ENCODE assay signal across 24 cellular contexts in genomic region chr3:188370081-188370830, GRCh38.
A peak's percentile ranks its signal among the peaks of the same experiment; 100 is the strongest.
DNase-seq lines count a peak whose midpoint lies in the region; ATAC-seq and TF ChIP-seq lines count a peak whose summit lies in the region.
"Had no signal": no experiment of that assay in that cellular context is flagged by ENCODE, and none has a peak within 500 bp of the region (broad histone marks: within the 10 kb centered on the region; RNA-seq: fewer than 3 reads in every experiment).

No MANE protein-coding gene starts in this region.

- CTCF ChIA-PET in MCF 10A (lab: Yijun Ruan, JAX), result interaction anchor here (0.6 to 0.7 kb wide), 2 partner anchors 11 to 690 kb away, joined by 3 read pairs; no protein-coding TSS in a partner anchor

- no peak for TF ChIP-seq POLR2A in breast epithelium (IDR thresholded peaks at IDR 0.05)

- ATAC-seq in foreskin keratinocyte (peak; percentile 75), GM18498 (IDR thresholded peaks at IDR 0.05; ENCODE audit: unreplicated experiment) (no peak)
- peak; percentile 53 to 73 for ATAC-seq in stimulated activated naive B cell treated with anti-CD40 and anti-IgM and Interleukin-4, amounts not matched to agents 10 μg/mL and 1 μg/mL and 100 μg/mL, for 72 hours (replicated peaks)
- ATAC-seq: naive thymus-derived CD4-positive, alpha-beta T cell; Right ventricle myocardium inferior; T-cell had no signal

- intact Hi-C loops in MCF 10A (cut with micrococcal nuclease), result no loop called here
- intact Hi-C loops in breast epithelium (cut with DNase I; ENCODE audit: low total_unique reads), result no loop called here

- no peaks in the 10 kb centered on the region for H3K27me3 ChIP-seq in breast epithelium
- H3K27me3 ChIP-seq in WERI-Rb-1 (ENCODE audit: insufficient read depth, low read depth, severe bottlenecking), result no peaks in the 10 kb centered on the region
- no peaks in the 10 kb centered on the region for H3K27me3 ChIP-seq in foreskin keratinocyte
- H3K27me3 ChIP-seq: tibial nerve had no signal

- H3K4me3 ChIP-seq in breast epithelium, result no peak overlapping the region
- no peak overlapping the region for H3K4me3 ChIP-seq in WERI-Rb-1 (ENCODE audit: low read depth, low read length)
- H3K4me3 ChIP-seq: skin epidermis, tibial nerve had no signal

- H3K4me1 ChIP-seq in breast epithelium (no peaks in the 10 kb centered on the region), foreskin keratinocyte (peaks cover 4% of the 10 kb centered on the region)
- H3K4me1 ChIP-seq: parathyroid adenoma had no signal

- peaks cover 6% of the 10 kb centered on the region for H3K36me3 Mint-ChIP-seq in MCF 10A (ENCODE audit: insufficient read depth, unreplicated experiment)
- peaks cover 1 to 11% of the 10 kb centered on the region in 2 donors for H3K36me3 Mint-ChIP-seq in stimulated activated naive B cell treated with anti-CD40 and anti-IgM and Interleukin-4, amounts not matched to agents 10 μg/mL and 1 μg/mL and 100 μg/mL, for 72 hours

- no peak overlapping the region for H3K27ac Mint-ChIP-seq in MCF 10A (ENCODE audit: low read depth, unreplicated experiment)
- peak overlapping the region; percentile 37 for H3K27ac Mint-ChIP-seq in stimulated activated naive B cell treated with anti-CD40 and anti-IgM and Interleukin-4, amounts not matched to agents 10 μg/mL and 1 μg/mL and 100 μg/mL, for 72 hours
- H3K27ac Mint-ChIP-seq: CD4-positive, alpha-beta T cell; naive thymus-derived CD4-positive, alpha-beta T cell; T-cell had no signal

- TF ChIP-seq CTCF in MCF 10A (IDR thresholded peaks at IDR 0.05; ENCODE audit: unreplicated experiment), result no peak
- TF ChIP-seq CTCF in breast epithelium (IDR thresholded peaks at IDR 0.05), result no peak
- TF ChIP-seq CTCF in WERI-Rb-1 (IDR thresholded peaks at IDR 0.05; ENCODE audit: low read depth, low read length), result 0 out of 2 replicates have a peak, but pooled peaks have one; percentile 22
- peak; percentile 25 for TF ChIP-seq CTCF in foreskin keratinocyte (conservative IDR thresholded peaks at IDR 0.05)

- POLR2A ChIA-PET in MCF 10A (lab: Yijun Ruan, JAX), result interaction anchor here (0.6 kb wide), 1 partner anchor 225 kb away, joined by 3 read pairs; no protein-coding TSS in a partner anchor

- H3K9me3 Mint-ChIP-seq in MCF 10A (ENCODE audit: unreplicated experiment), result no peaks in the 10 kb centered on the region
- peaks cover 0 to 2% of the 10 kb centered on the region in 2 donors for H3K9me3 Mint-ChIP-seq in stimulated activated naive B cell treated with anti-CD40 and anti-IgM and Interleukin-4, amounts not matched to agents 10 μg/mL and 1 μg/mL and 100 μg/mL, for 72 hours
- H3K9me3 Mint-ChIP-seq: CD4-positive, alpha-beta T cell; T-cell had no signal

- H3K27me3 Mint-ChIP-seq in MCF 10A (ENCODE audit: insufficient read depth, unreplicated experiment), result no peaks in the 10 kb centered on the region
- no peaks in the 10 kb centered on the region for H3K27me3 Mint-ChIP-seq in stimulated activated naive B cell treated with anti-CD40 and anti-IgM and Interleukin-4, amounts not matched to agents 10 μg/mL and 1 μg/mL and 100 μg/mL, for 72 hours
- H3K27me3 Mint-ChIP-seq: CD4-positive, alpha-beta T cell; naive thymus-derived CD4-positive, alpha-beta T cell; T-cell had no signal

- H3K4me3 Mint-ChIP-seq in MCF 10A (ENCODE audit: unreplicated experiment), result no peak overlapping the region
- H3K4me3 Mint-ChIP-seq in stimulated activated naive B cell treated with anti-CD40 and anti-IgM and Interleukin-4, amounts not matched to agents 10 μg/mL and 1 μg/mL and 100 μg/mL, for 72 hours, result no peak overlapping the region
- H3K4me3 Mint-ChIP-seq: CD4-positive, alpha-beta T cell; naive thymus-derived CD4-positive, alpha-beta T cell; T-cell had no signal

- H3K4me1 Mint-ChIP-seq in MCF 10A (ENCODE audit: insufficient read depth, unreplicated experiment), result no peaks in the 10 kb centered on the region
- H3K4me1 Mint-ChIP-seq in stimulated activated naive B cell treated with anti-CD40 and anti-IgM and Interleukin-4, amounts not matched to agents 10 μg/mL and 1 μg/mL and 100 μg/mL, for 72 hours, result peaks cover 22 to 42% of the 10 kb centered on the region in 2 donors

- DNase-seq in MCF 10A (ENCODE audit: unreplicated experiment) (peak; percentile 30), breast epithelium (ENCODE audit: low spot score in 2 of 2) (no peak), WERI-Rb-1 (no peak), foreskin keratinocyte (peak in 1 of 2 donors; percentile 54), NCI-H2081 (lab: John Stamatoyannopoulos, UW) (no peak), NCI-H1105 treated with DMSO at 0.1 percent for 48 hours (lab: John Stamatoyannopoulos, UW) (no peak)
- no peak for DNase-seq in stimulated activated naive B cell treated with anti-CD40 and anti-IgM and Interleukin-4, amounts not matched to agents 10 μg/mL and 1 μg/mL and 100 μg/mL, for 72 hours
- DNase-seq: CD4-positive, alpha-beta T cell; DMS79; effector CD4-positive, alpha-beta T cell; H7; hippocampal formation; kidney; mesenchymal stem cell; naive thymus-derived CD4-positive, alpha-beta T cell; NCI-H2029; NCI-H446 treated with DMSO at 0.1 percent for 48 hours; stimulated activated naive CD4-positive, alpha-beta T cell; T-cell had no signal

- H3K36me3 ChIP-seq in breast epithelium, result no peaks in the 10 kb centered on the region
- H3K36me3 ChIP-seq in WERI-Rb-1, result no peaks in the 10 kb centered on the region
- H3K36me3 ChIP-seq: tibial nerve had no signal

- H3K27ac ChIP-seq in breast epithelium (no peak overlapping the region), WERI-Rb-1 (no peak overlapping the region), foreskin keratinocyte (peak overlapping the region; percentile 4)
- H3K27ac ChIP-seq: parathyroid adenoma, tibial nerve had no signal

- H3K9me3 ChIP-seq in breast epithelium (no peaks in the 10 kb centered on the region), WERI-Rb-1 (ENCODE audit: severe bottlenecking) (no peaks in the 10 kb centered on the region)
- H3K9me3 ChIP-seq: tibial nerve had no signal

- no TSS peak for BruUV-seq in MCF 10A (replicated peaks; lab: Mats Ljungman, UMichigan)

Comparison
In these comparisons a context has a peak if more than half of its experiments do, and no peak if none do; other contexts are left out.
1. CTCF ChIP-seq: peak in WERI-Rb-1 (single experiment) and foreskin keratinocyte (single experiment); none in MCF 10A (single experiment) and breast epithelium (0 of 3).